Comparison of ENCODE assay signal across 29 cellular contexts in genomic region chr22:44259366-44260215, GRCh38. TPM values are rescaled to one million over a fixed set of nuclear protein-coding genes. Genes with fewer than 3 reads are reported as not detected.
DNase-seq lines count a peak whose midpoint lies in the region; ATAC-seq, FAIRE-seq and TF ChIP-seq lines count a peak whose summit lies in the region.
"Had no signal": no experiment of that assay in that cellular context is flagged by ENCODE, and none has a peak within 500 bp of the region (broad histone marks: within the 10 kb centered on the region; RNA-seq: fewer than 3 reads in every experiment).

No MANE protein-coding gene starts in this region.

- H3K4me3 Mint-ChIP-seq in T-helper 17 cell, result no peak overlapping the region
- H3K4me3 Mint-ChIP-seq: activated naive CD8-positive, alpha-beta T cell treated with anti-CD3 and anti-CD28 coated beads for 36 hours; activated T-helper 1 cell treated with anti-CD3 and anti-CD28 coated beads, Interleukin-12 subunit alpha, Interleukin-12 subunit beta, Interleukin-2, Interleukin-4 antibody, amounts not matched to agents 30 ng/mL and 10 ng/mL and 1 ng/mL, durations not matched to agents 14 hours and 24 hours and 36 hours; CD4-positive, alpha-beta memory T cell; natural killer cell treated with Interleukin-12 subunit alpha and Interleukin-12 subunit beta and Interleukin-15 and Interleukin-18, amount 100 ng/mL, for 72 hours; stimulated activated effector memory CD8-positive, alpha-beta T cell treated with anti-CD3 and anti-CD28 coated beads, Interleukin-12 subunit alpha, Interleukin-12 subunit beta, amount 100 ng/mL, for 72 hours had no signal

- H3K4me1 Mint-ChIP-seq in T-helper 17 cell, result peaks cover 4% of the 10 kb centered on the region

- H3K27ac ChIP-seq in spleen (no peak overlapping the region), tibial nerve (no peak overlapping the region)
- H3K27ac ChIP-seq: pancreas had no signal

- FAIRE-seq in urothelium cell line (lab: Jason Lieb, UNC), result no peak
- FAIRE-seq: A204.1, endothelial cell of umbilical vein, GM12891, islet of Langerhans, pancreas, RCC 7860, TTC549 had no signal

- peaks cover 4% of the 10 kb centered on the region for H3K36me3 Mint-ChIP-seq in T-helper 17 cell (ENCODE audit: low read depth)
- H3K36me3 Mint-ChIP-seq: activated naive CD8-positive, alpha-beta T cell treated with anti-CD3 and anti-CD28 coated beads for 36 hours; CD4-positive, alpha-beta memory T cell; natural killer cell treated with Interleukin-12 subunit alpha and Interleukin-12 subunit beta and Interleukin-15 and Interleukin-18, amount 100 ng/mL, for 72 hours had no signal

- H3K27me3 Mint-ChIP-seq in T-helper 17 cell, result peaks cover 31% of the 10 kb centered on the region

- TF ChIP-seq EP300 in tibial nerve (IDR thresholded peaks at IDR 0.05), result no peak

- H3K36me3 ChIP-seq in spleen (no peaks in the 10 kb centered on the region), tibial nerve (no peaks in the 10 kb centered on the region)
- H3K36me3 ChIP-seq: pancreas had no signal

- ATAC-seq in T-helper 17 cell (no peak), GM18505 (IDR thresholded peaks at IDR 0.05; ENCODE audit: unreplicated experiment) (no peak)
- ATAC-seq: natural killer cell treated with Interleukin-12 subunit alpha and Interleukin-12 subunit beta and Interleukin-15 and Interleukin-18, amount 100 ng/mL, for 72 hours; pancreas; stimulated activated effector memory CD8-positive, alpha-beta T cell treated with anti-CD3 and anti-CD28 coated beads, Interleukin-12 subunit alpha, Interleukin-12 subunit beta, amount 100 ng/mL, for 72 hours had no signal

- TF ChIP-seq POLR2A in spleen (IDR thresholded peaks at IDR 0.05) (no peak), GM18505 (IDR thresholded peaks at IDR 0.05; ENCODE audit: borderline replicate concordance, extremely low read depth, insufficient read depth, insufficient read length) (no peak), tibial nerve (IDR thresholded peaks at IDR 0.05) (no peak)

- intact Hi-C loops in spleen (cut with DNase I; ENCODE audit: low total_unique reads), result no loop called here

- peak; percentile 24 for DNase-seq in activated CD8-positive, alpha-beta memory T cell treated with anti-CD3 and anti-CD28 coated beads for 24 hours
- no peak for DNase-seq in activated CD8-positive, alpha-beta memory T cell treated with anti-CD3 and anti-CD28 coated beads, Interleukin-2, amount 50 U/mL, for 4 hours
- no peak for DNase-seq in T-helper 17 cell
- peak; percentile 4 for DNase-seq in iPS-NIHi11 (ENCODE audit: low spot score)
- peak; percentile 28 for DNase-seq in spleen
- no peak for DNase-seq in urothelium cell line (ENCODE audit: low spot score)
- no peak for DNase-seq in tibial nerve (ENCODE audit: low spot score in 2 of 2)
- DNase-seq: activated naive CD8-positive, alpha-beta T cell treated with anti-CD3 and anti-CD28 coated beads for 36 hours; CD4-positive, alpha-beta memory T cell; central memory CD4-positive, alpha-beta T cell; hypothalamus; NCI-H1417; NCI-H2029 treated with DMSO at 0.1 percent for 48 hours; NCI-H226; SIG-M5; stimulated activated CD4-positive, alpha-beta T cell treated with anti-CD3 and anti-CD28 coated beads, Interleukin-4, amount 100 ng/mL, for 24 hours; T-helper 1 cell had no signal

- H3K4me3 ChIP-seq in spleen (no peak overlapping the region), tibial nerve (no peak overlapping the region)
- H3K4me3 ChIP-seq: pancreas had no signal

- TF ChIP-seq CTCF in spleen (IDR thresholded peaks at IDR 0.05 in 8 of 11, conservative IDR thresholded peaks at IDR 0.05 in 3 of 11) (no peak), tibial nerve (IDR thresholded peaks at IDR 0.05) (no peak)

- 70 to 78% (median 73%) methylated on average over 19 of the region's 19 CpGs for WGBS in spleen, 5 donors
- 73 to 78% methylated on average over 19 of the region's 19 CpGs for WGBS in tibial nerve, 2 donors

- H3K9me3 ChIP-seq in T-helper 17 cell (ENCODE audit: control insufficient read depth, low read length, poor library complexity, severe bottlenecking) (no peaks in the 10 kb centered on the region), spleen (no peaks in the 10 kb centered on the region), tibial nerve (peaks cover 0 to 7% (median 0%) of the 10 kb centered on the region in 4 donors)
- H3K9me3 ChIP-seq: pancreas had no signal

- H3K27me3 ChIP-seq in spleen (replicated peaks in 1 of 7) (peaks cover 0 to 24% (median 0%) of the 10 kb centered on the region in 7 donors), tibial nerve (no peaks in the 10 kb centered on the region)
- H3K27me3 ChIP-seq: pancreas had no signal

- H3K4me1 ChIP-seq in spleen, result no peaks in the 10 kb centered on the region
- no peaks in the 10 kb centered on the region for H3K4me1 ChIP-seq in tibial nerve
- H3K4me1 ChIP-seq: pancreas had no signal

- H3K27ac Mint-ChIP-seq in T-helper 17 cell, result peak overlapping the region; percentile 8
- H3K27ac Mint-ChIP-seq: activated naive CD8-positive, alpha-beta T cell treated with anti-CD3 and anti-CD28 coated beads for 36 hours; activated T-helper 1 cell treated with anti-CD3 and anti-CD28 coated beads, Interleukin-12 subunit alpha, Interleukin-12 subunit beta, Interleukin-2, Interleukin-4 antibody, amounts not matched to agents 30 ng/mL and 10 ng/mL and 1 ng/mL, durations not matched to agents 14 hours and 24 hours and 36 hours; natural killer cell treated with Interleukin-12 subunit alpha and Interleukin-12 subunit beta and Interleukin-15 and Interleukin-18, amount 100 ng/mL, for 72 hours; stimulated activated effector memory CD8-positive, alpha-beta T cell treated with anti-CD3 and anti-CD28 coated beads, Interleukin-12 subunit alpha, Interleukin-12 subunit beta, amount 100 ng/mL, for 72 hours had no signal

RNA-seq across cellular contexts. Expression of gene SHISAL1, which starts 53.2 kb away (rescaled TPM):
- total RNA-seq in T-helper 17 cell (not detected), spleen (under 1 TPM; 0.11 to 0.47 (median 0.26) TPM), tibial nerve (1 to 10 TPM in 1 of 4 donors, under 1 TPM in 3; 0.22 to 1.0 (median 0.59) TPM)
- under 1 TPM; 0.10 to 0.35 (median 0.15) TPM for polyA plus RNA-seq in spleen
- total RNA-seq: activated naive CD8-positive, alpha-beta T cell treated with anti-CD3 and anti-CD28 coated beads for 36 hours; activated T-helper 1 cell treated with anti-CD3 and anti-CD28 coated beads, Interleukin-12 subunit alpha, Interleukin-12 subunit beta, Interleukin-2, Interleukin-4 antibody, amounts not matched to agents 30 ng/mL and 10 ng/mL and 1 ng/mL, durations not matched to agents 14 hours and 24 hours and 36 hours; CD4-positive, alpha-beta memory T cell; mononuclear cell; natural killer cell treated with Interleukin-12 subunit alpha and Interleukin-12 subunit beta and Interleukin-15 and Interleukin-18, amount 100 ng/mL, for 72 hours had no signal
- polyA plus RNA-seq: CD4-positive, alpha-beta memory T cell had no signal

Comparison
In these comparisons a context has a peak if more than half of its experiments do, and no peak if none do; other contexts are left out.
1. DNase-seq: peak in activated CD8-positive, alpha-beta memory T cell treated with anti-CD3 and anti-CD28 coated beads for 24 hours (single experiment), iPS-NIHi11 (single experiment) and spleen (single experiment); none in activated CD8-positive, alpha-beta memory T cell treated with anti-CD3 and anti-CD28 coated beads, Interleukin-2, amount 50 U/mL, for 4 hours (single experiment), T-helper 17 cell (0 of 3), urothelium cell line (single experiment) and tibial nerve (0 of 2).